In genomic region chr7:148537435-148537834, GRCh38 we compare ENCODE assay signal across 32 cellular contexts. TPM values are rescaled to one million over a fixed set of nuclear protein-coding genes. Genes with fewer than 3 reads are reported as not detected.
DNase-seq lines count a peak whose midpoint lies in the region; ATAC-seq, FAIRE-seq and TF ChIP-seq lines count a peak whose summit lies in the region.
"Had no signal": no experiment of that assay in that cellular context is flagged by ENCODE, and none has a peak within 500 bp of the region (broad histone marks: within the 10 kb centered on the region; RNA-seq: fewer than 3 reads in every experiment).

No MANE protein-coding gene starts in this region.

- no peak overlapping the region for H3K4me3 ChIP-seq in GM12878
- no peak overlapping the region for H3K4me3 ChIP-seq in effector memory CD4-positive, alpha-beta T cell (ENCODE audit: insufficient read depth, low read depth, low read length, poor library complexity, severe bottlenecking)
- H3K4me3 ChIP-seq: breast epithelium, ovary, right atrium auricular region had no signal

- no peaks in the 10 kb centered on the region for H3K79me2 ChIP-seq in GM12878 (ENCODE audit: control insufficient read depth, insufficient read depth, low read length)

- ATAC-seq in GM21717 (IDR thresholded peaks at IDR 0.05; ENCODE audit: unreplicated experiment) (peak; percentile 66), GM12878 (peak; percentile 88)
- ATAC-seq: HepG2, left cardiac atrium had no signal

- 48% methylated on average over 6 of the region's 6 CpGs for WGBS in GM12878 (ENCODE audit: insufficient coverage, insufficient replicate concordance, low lambda C conversion rate, missing lambda C conversion rate)

- RAD21 ChIA-PET in GM12878 (lab: Charles Lee; ENCODE audit: unreplicated experiment), result interaction anchor here (0.9 kb wide), 1 partner anchor 40 kb away, joined by 4 read pairs; no protein-coding TSS in a partner anchor

- peaks cover 3% of the 10 kb centered on the region; the same call in 1 of the 2 replicates for H3K4me1 ChIP-seq in GM12878 (ENCODE audit: control insufficient read depth, insufficient read depth, low read length)
- H3K4me1 ChIP-seq in effector memory CD4-positive, alpha-beta T cell (ENCODE audit: control insufficient read depth, insufficient read depth, low read length, poor library complexity, severe bottlenecking), result no peaks in the 10 kb centered on the region
- H3K4me1 ChIP-seq: breast epithelium had no signal

- 0 out of 4 replicates have a peak, but pooled peaks of 1 of the 2 experiments have one; percentile 17 for TF ChIP-seq EP300 in GM12878 (IDR thresholded peaks at IDR 0.05; ENCODE audit: borderline replicate concordance in 1 of 2, control insufficient read depth in 1 of 2, low read depth in 2 of 2, low read length in 2 of 2)

- POLR2A ChIA-PET in GM12878 (lab: Charles Lee), result no interaction called here

- no peak overlapping the region for H2AFZ ChIP-seq in GM12878 (ENCODE audit: control insufficient read depth, low read depth, low read length)

- H3K27me3 ChIP-seq in GM12878 (replicated peaks in 1 of 2; ENCODE audit: control insufficient read depth in 2 of 2, insufficient read depth in 2 of 2, low read length in 1 of 2), result no peaks in the 10 kb centered on the region
- H3K27me3 ChIP-seq in effector memory CD4-positive, alpha-beta T cell (replicated peaks; ENCODE audit: control insufficient read depth, insufficient read depth, low read length, poor library complexity, severe bottlenecking), result no peaks in the 10 kb centered on the region
- H3K27me3 ChIP-seq: breast epithelium, ovary, right atrium auricular region had no signal

- SMC1A ChIA-PET in GM12878 (lab: Charles Lee; ENCODE audit: uncharacterized antibody, unreplicated experiment), result no interaction called here

- no peak overlapping the region for H3K27ac ChIP-seq in GM12878 (ENCODE audit: control insufficient read depth, insufficient read depth)
- no peak overlapping the region for H3K27ac ChIP-seq in effector memory CD4-positive, alpha-beta T cell (ENCODE audit: insufficient read depth, low read length, poor library complexity, severe bottlenecking)
- H3K27ac ChIP-seq: breast epithelium, epithelial cell of prostate, ovary, right atrium auricular region had no signal

- no peaks in the 10 kb centered on the region for H4K20me1 ChIP-seq in GM12878 (ENCODE audit: control insufficient read depth, insufficient read depth)

- intact Hi-C loops in GM12878 (cut with micrococcal nuclease; ENCODE audit: unreplicated experiment), result no loop called here

- TF ChIP-seq RAD21 in GM12878 (IDR thresholded peaks at IDR 0.05; ENCODE audit: insufficient read depth, low read depth, low read length), result no peak

- no peak for TF ChIP-seq CTCF in GM12878 (IDR thresholded peaks at IDR 0.05 in 2 of 3, conservative IDR thresholded peaks at IDR 0.05 in 1 of 3; ENCODE audit: control insufficient read depth in 2 of 3, extremely low read depth in 1 of 3, insufficient read depth in 1 of 3, low read depth in 3 of 3, low read length in 3 of 3)

- CTCF ChIA-PET in GM12878 (lab: Yijun Ruan, JAX), result interaction anchor here (1.0 to 1.6 kb wide), 2 partner anchors 10 to 37 kb away, joined by 3 to 10 read pairs; no protein-coding TSS in a partner anchor

- BruUV-seq in GM12878 (replicated peaks; lab: Mats Ljungman, UMichigan), result no TSS peak

- DNase-seq in GM12892 (ENCODE audit: insufficient read length) (no peak), GM12878 (ENCODE audit: low read depth, low spot score) (no peak), retina (peak; percentile 45), NCI-H1436 treated with DMSO at 0.1 percent for 48 hours (lab: John Stamatoyannopoulos, UW) (no peak)
- DNase-seq in effector memory CD4-positive, alpha-beta T cell, result no peak
- DNase-seq in stimulated activated CD4-positive, alpha-beta T cell treated with anti-CD3 and anti-CD28 coated beads, Interleukin-4, amount 100 ng/mL, for 24 hours, result no peak
- DNase-seq: activated B cell treated with CpG ODN at 0.5 μM for 24 hours; activated CD4-positive, alpha-beta T cell treated with anti-CD3 and anti-CD28 coated beads, Interleukin-2, amount 50 U/mL, for 4 hours; activated naive CD4-positive, alpha-beta T cell treated with anti-CD3 and anti-CD28 coated beads for 36 hours; activated T-cell treated with anti-CD3 and anti-CD28 coated beads, Interleukin-2, amount 50 U/mL, for 72 hours; amniotic stem cell; C1 segment of cervical spinal cord; COR-L47; DMS79; GDM1; HCEC 1CT; Karpas-422; left cardiac atrium; mammary epithelial cell; MV-4-11; NCI-H2171; NCI-H526; ovary; substantia nigra; SW 1271 had no signal

- FAIRE-seq in GM12892 (lab: Jason Lieb, UNC) (peak; percentile 57), GM12878 (lab: Jason Lieb, UNC) (no peak)
- FAIRE-seq: HepG2 had no signal

- H3K9ac ChIP-seq in GM12878 (ENCODE audit: control insufficient read depth, insufficient read depth, low read length), result no peak overlapping the region

- TF ChIP-seq POLR2A in GM12892 (IDR thresholded peaks at IDR 0.05; ENCODE audit: low read depth, low read length) (no peak), GM12878 (IDR thresholded peaks at IDR 0.05; ENCODE audit: low read depth, low read length) (no peak)

- H3K9me3 ChIP-seq in GM12878 (replicated peaks; ENCODE audit: control insufficient read depth, insufficient read depth, low read length), result no peaks in the 10 kb centered on the region
- H3K9me3 ChIP-seq in effector memory CD4-positive, alpha-beta T cell (ENCODE audit: control insufficient read depth, low read length), result no peaks in the 10 kb centered on the region
- H3K9me3 ChIP-seq: breast epithelium, ovary, right atrium auricular region had no signal

- H3K4me2 ChIP-seq in GM12878 (ENCODE audit: control insufficient read depth, insufficient read depth), result no peak overlapping the region

- in situ Hi-C loops in GM12878 (cut with MboI), result no loop called here

- H3K36me3 ChIP-seq in GM12878 (ENCODE audit: control insufficient read depth in 2 of 2, insufficient read depth in 2 of 2, low read length in 1 of 2), result no peaks in the 10 kb centered on the region
- no peaks in the 10 kb centered on the region for H3K36me3 ChIP-seq in effector memory CD4-positive, alpha-beta T cell (ENCODE audit: control insufficient read depth, insufficient read depth, low read length)
- H3K36me3 ChIP-seq: breast epithelium, ovary, right atrium auricular region had no signal

TF ChIP-seq in GM12878, 131 proteins besides CTCF, POLR2A, EP300 and RAD21 (continues in another document):
- TF ChIP-seq, protein P1, sequence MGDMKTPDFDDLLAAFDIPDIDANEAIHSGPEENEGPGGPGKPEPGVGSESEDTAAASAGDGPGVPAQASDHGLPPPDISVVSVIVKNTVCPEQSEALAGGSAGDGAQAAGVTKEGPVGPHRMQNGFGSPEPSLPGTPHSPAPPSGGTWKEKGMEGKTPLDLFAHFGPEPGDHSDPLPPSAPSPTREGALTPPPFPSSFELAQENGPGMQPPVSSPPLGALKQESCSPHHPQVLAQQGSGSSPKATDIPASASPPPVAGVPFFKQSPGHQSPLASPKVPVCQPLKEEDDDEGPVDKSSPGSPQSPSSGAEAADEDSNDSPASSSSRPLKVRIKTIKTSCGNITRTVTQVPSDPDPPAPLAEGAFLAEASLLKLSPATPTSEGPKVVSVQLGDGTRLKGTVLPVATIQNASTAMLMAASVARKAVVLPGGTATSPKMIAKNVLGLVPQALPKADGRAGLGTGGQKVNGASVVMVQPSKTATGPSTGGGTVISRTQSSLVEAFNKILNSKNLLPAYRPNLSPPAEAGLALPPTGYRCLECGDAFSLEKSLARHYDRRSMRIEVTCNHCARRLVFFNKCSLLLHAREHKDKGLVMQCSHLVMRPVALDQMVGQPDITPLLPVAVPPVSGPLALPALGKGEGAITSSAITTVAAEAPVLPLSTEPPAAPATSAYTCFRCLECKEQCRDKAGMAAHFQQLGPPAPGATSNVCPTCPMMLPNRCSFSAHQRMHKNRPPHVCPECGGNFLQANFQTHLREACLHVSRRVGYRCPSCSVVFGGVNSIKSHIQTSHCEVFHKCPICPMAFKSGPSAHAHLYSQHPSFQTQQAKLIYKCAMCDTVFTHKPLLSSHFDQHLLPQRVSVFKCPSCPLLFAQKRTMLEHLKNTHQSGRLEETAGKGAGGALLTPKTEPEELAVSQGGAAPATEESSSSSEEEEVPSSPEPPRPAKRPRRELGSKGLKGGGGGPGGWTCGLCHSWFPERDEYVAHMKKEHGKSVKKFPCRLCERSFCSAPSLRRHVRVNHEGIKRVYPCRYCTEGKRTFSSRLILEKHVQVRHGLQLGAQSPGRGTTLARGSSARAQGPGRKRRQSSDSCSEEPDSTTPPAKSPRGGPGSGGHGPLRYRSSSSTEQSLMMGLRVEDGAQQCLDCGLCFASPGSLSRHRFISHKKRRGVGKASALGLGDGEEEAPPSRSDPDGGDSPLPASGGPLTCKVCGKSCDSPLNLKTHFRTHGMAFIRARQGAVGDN (IDR thresholded peaks at IDR 0.05), result no peak
- no peak for TF ChIP-seq POLR2AphosphoS5 (IDR thresholded peaks at IDR 0.05; ENCODE audit: low read length)
- TF ChIP-seq HDAC6 (IDR thresholded peaks at IDR 0.05; ENCODE audit: unreplicated experiment), result no peak
- peak; percentile 47; the same call in 1 of the 2 replicates for TF ChIP-seq EED (IDR thresholded peaks at IDR 0.05; ENCODE audit: low read depth)

RNA-seq across cellular contexts. Expression of gene C7orf33, which starts 53.1 kb away (rescaled TPM):
- polyA plus RNA-seq in GM12892 (2012; ENCODE audit: missing spikeins), result not detected
- not detected in 2 replicates for total RNA-seq in GM12878 (2013; cell fraction: nucleolus; rRNA removed)
- total RNA-seq in GM12878 (2014; rRNA removed) (not detected in 2 replicates), GM12878 (2014; rRNA removed; fragmentation: Illumina TruSeq; extraction: Trizol) (not detected in 2 replicates), GM12878 (2021) (not detected in 2 replicates)
- not detected for polyA plus RNA-seq in GM12878 (2011; ENCODE audit: low read depth)
- polyA plus RNA-seq in GM12878 (2011; rRNA removed) (not detected in 2 replicates), GM12878 (2014; fragmentation: Illumina TruSeq; extraction: Trizol) (not detected in 2 replicates), GM12878 (2014; fragmentation: Nextera tagmentation; extraction: Ambion mirVana) (not detected), GM12878 (2014; rRNA removed) (not detected in 2 replicates), GM12878 (2016; fragmentation: Nextera tagmentation; extraction: Ambion mirVana) (not detected)
- polyA plus RNA-seq in GM12878 (2011; cell fraction: cytosol; rRNA removed), result not detected in 2 replicates
- not detected in 2 replicates for polyA plus RNA-seq in GM12878 (2011; cell fraction: nucleus; rRNA removed)
- polyA plus RNA-seq in GM12878 (2012), result not detected in 2 replicates
- polyA minus RNA-seq in GM12878 (2011; rRNA and poly(A)+ RNA removed), result not detected in 2 replicates
- not detected in 2 replicates for polyA minus RNA-seq in GM12878 (2011; cell fraction: cytosol; rRNA and poly(A)+ RNA removed)
- not detected in 2 replicates for polyA minus RNA-seq in GM12878 (2011; cell fraction: nucleus; rRNA and poly(A)+ RNA removed)
- total RNA-seq: activated B cell treated with CpG ODN at 0.5 μM for 24 hours; activated naive CD4-positive, alpha-beta T cell treated with anti-CD3 and anti-CD28 coated beads for 36 hours; activated T-cell treated with anti-CD3 and anti-CD28 coated beads, Interleukin-2, amount 50 U/mL, for 72 hours; breast epithelium; HepG2; left cardiac atrium; mammary epithelial cell; mucosa of gallbladder; ovary; right atrium auricular region; ureter had no signal
- polyA plus RNA-seq: HepG2, mammary epithelial cell, ovary had no signal
